23 cellular contexts compared by ENCODE assay signal in the genomic region with DNA sequence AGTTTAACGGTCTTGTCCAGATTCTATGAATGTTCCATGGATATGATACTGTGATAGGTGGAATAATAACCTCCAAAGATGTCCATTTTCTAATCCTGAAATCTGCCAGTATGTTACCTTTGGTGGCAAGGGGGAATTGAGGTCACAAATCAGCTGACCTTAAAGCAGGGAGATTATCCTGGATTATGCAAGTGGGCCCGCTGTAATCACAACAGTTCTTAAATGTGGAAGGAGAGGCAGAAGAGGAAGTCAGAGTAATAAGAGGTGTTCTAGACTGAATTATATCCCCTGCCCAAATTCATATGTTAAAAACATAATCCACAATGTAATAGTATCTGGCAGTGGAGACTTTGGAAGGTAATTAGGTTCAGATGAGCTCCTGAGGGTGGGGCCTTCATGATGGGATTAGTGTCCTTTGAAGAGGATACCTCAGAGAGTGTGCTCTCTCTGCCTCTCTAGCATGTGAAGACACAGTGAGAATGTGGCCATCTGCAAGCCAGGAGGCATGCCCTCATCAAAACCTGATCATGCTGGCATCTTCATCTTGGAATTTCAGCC.
"Had no signal": no experiment of that assay in that cellular context is flagged by ENCODE, and none has a peak within 500 bp of the region (broad histone marks: within the 10 kb centered on the region; RNA-seq: fewer than 3 reads in every experiment).

No MANE protein-coding gene starts in this region.

- H3K27ac Mint-ChIP-seq: effector memory CD8-positive, alpha-beta T cell; naive thymus-derived CD8-positive, alpha-beta T cell; stimulated activated memory B cell treated with anti-CD40 and anti-IgM and Interleukin-4, amounts not matched to agents 10 μg/mL and 1 μg/mL and 100 μg/mL, for 72 hours; stimulated activated naive CD8-positive, alpha-beta T cell treated with anti-CD3 and anti-CD28 coated beads, Interleukin-15, Interleukin-2, amounts not matched to agents 100 ng/mL and 50 ng/mL, for 24 hours had no signal

- H3K4me1 Mint-ChIP-seq: naive thymus-derived CD8-positive, alpha-beta T cell; stimulated activated memory B cell treated with anti-CD40 and anti-IgM and Interleukin-4, amounts not matched to agents 10 μg/mL and 1 μg/mL and 100 μg/mL, for 72 hours had no signal

- H3K4me1 ChIP-seq: esophagus muscularis mucosa, gastrocnemius medialis, heart right ventricle, spleen, tibial artery, upper lobe of left lung, vagina had no signal

- H3K27me3 Mint-ChIP-seq: effector memory CD8-positive, alpha-beta T cell; naive thymus-derived CD8-positive, alpha-beta T cell; stimulated activated memory B cell treated with anti-CD40 and anti-IgM and Interleukin-4, amounts not matched to agents 10 μg/mL and 1 μg/mL and 100 μg/mL, for 72 hours; stimulated activated naive CD8-positive, alpha-beta T cell treated with anti-CD3 and anti-CD28 coated beads, Interleukin-15, Interleukin-2, amounts not matched to agents 100 ng/mL and 50 ng/mL, for 24 hours had no signal

- H3K9me3 Mint-ChIP-seq: effector memory CD8-positive, alpha-beta T cell; naive thymus-derived CD8-positive, alpha-beta T cell; neural crest cell; stimulated activated memory B cell treated with anti-CD40 and anti-IgM and Interleukin-4, amounts not matched to agents 10 μg/mL and 1 μg/mL and 100 μg/mL, for 72 hours; stimulated activated naive CD8-positive, alpha-beta T cell treated with anti-CD3 and anti-CD28 coated beads, Interleukin-15, Interleukin-2, amounts not matched to agents 100 ng/mL and 50 ng/mL, for 24 hours had no signal

- DNase-seq: effector memory CD8-positive, alpha-beta T cell; gastrocnemius medialis; heart right ventricle; hypothalamus; kidney glomerular epithelial cell; mammary epithelial cell; naive thymus-derived CD8-positive, alpha-beta T cell; posterior cingulate gyrus; spleen; stimulated activated CD4-positive, alpha-beta T cell treated with anti-CD3 and anti-CD28 coated beads, Interleukin-15, amount 100 ng/mL, for 24 hours; stimulated activated CD4-positive, alpha-beta T cell treated with anti-CD3 and anti-CD28 coated beads, Interleukin-1b, Interleukin-23, amount 100 ng/mL, for 48 hours; stimulated activated CD4-positive, alpha-beta T cell treated with anti-CD3 and anti-CD28 coated beads, Interleukin-4, amount 100 ng/mL, for 24 hours; tibial artery; upper lobe of left lung had no signal

- H3K27me3 ChIP-seq: esophagus muscularis mucosa, gastrocnemius medialis, heart right ventricle, spleen, tibial artery, upper lobe of left lung, vagina had no signal

- H3K36me3 Mint-ChIP-seq: naive thymus-derived CD8-positive, alpha-beta T cell; stimulated activated memory B cell treated with anti-CD40 and anti-IgM and Interleukin-4, amounts not matched to agents 10 μg/mL and 1 μg/mL and 100 μg/mL, for 72 hours had no signal

- FAIRE-seq: islet of Langerhans had no signal

- H3K36me3 ChIP-seq: esophagus muscularis mucosa, gastrocnemius medialis, heart right ventricle, spleen, tibial artery, upper lobe of left lung, vagina had no signal

- H3K27ac ChIP-seq: epithelial cell of prostate, esophagus muscularis mucosa, gastrocnemius medialis, heart right ventricle, spleen, tibial artery, upper lobe of left lung, vagina had no signal

- ATAC-seq: effector memory CD8-positive, alpha-beta T cell; gastrocnemius medialis; heart right ventricle; left lobe of liver; naive thymus-derived CD8-positive, alpha-beta T cell; sciatic nerve; stimulated activated memory B cell treated with anti-CD40 and anti-IgM and Interleukin-4, amounts not matched to agents 10 μg/mL and 1 μg/mL and 100 μg/mL, for 72 hours had no signal

- H3K4me3 Mint-ChIP-seq: effector memory CD8-positive, alpha-beta T cell; naive thymus-derived CD8-positive, alpha-beta T cell; neural crest cell; stimulated activated memory B cell treated with anti-CD40 and anti-IgM and Interleukin-4, amounts not matched to agents 10 μg/mL and 1 μg/mL and 100 μg/mL, for 72 hours; stimulated activated naive CD8-positive, alpha-beta T cell treated with anti-CD3 and anti-CD28 coated beads, Interleukin-15, Interleukin-2, amounts not matched to agents 100 ng/mL and 50 ng/mL, for 24 hours had no signal

- H3K4me3 ChIP-seq: esophagus muscularis mucosa, gastrocnemius medialis, heart right ventricle, spleen, tibial artery, upper lobe of left lung, vagina had no signal

- H3K9me3 ChIP-seq: esophagus muscularis mucosa, gastrocnemius medialis, heart right ventricle, spleen, tibial artery, upper lobe of left lung, vagina had no signal
